ENCODE assay signal across 16 cellular contexts in genomic region chr17:28293994-28294393, GRCh38. TPM values are rescaled to one million over a fixed set of nuclear protein-coding genes. Genes with fewer than 3 reads are reported as not detected.
A peak's percentile ranks its signal among the peaks of the same experiment; 100 is the strongest.
DNase-seq lines count a peak whose midpoint lies in the region; ATAC-seq and TF ChIP-seq lines count a peak whose summit lies in the region.
"Had no signal": no experiment of that assay in that cellular context is flagged by ENCODE, and none has a peak within 500 bp of the region (broad histone marks: within the 10 kb centered on the region; RNA-seq: fewer than 3 reads in every experiment).

No MANE protein-coding gene starts in this region.

- H3K4me1 Mint-ChIP-seq in naive thymus-derived CD4-positive, alpha-beta T cell: peaks cover 0 to 4% (median 0%) of the 10 kb centered on the region in 7 donors
- H3K4me1 Mint-ChIP-seq: CD8-positive, alpha-beta memory T cell had no signal

- ATAC-seq in naive thymus-derived CD4-positive, alpha-beta T cell: peak; percentile 41
- ATAC-seq in SK-N-SH treated with all-trans-retinoic acid at 6 μM for 48 hours: no peak

- no peaks in the 10 kb centered on the region for H3K9me3 ChIP-seq in naive thymus-derived CD4-positive, alpha-beta T cell (ENCODE audit: control insufficient read depth in 2 of 3, low read length in 3 of 3)
- H3K9me3 ChIP-seq: BLaER1 treated with 17β-estradiol and CSF1 and Interleukin-3, amounts not matched to agents 10 nM and 100 nM; Peyer's patch had no signal

- H3K36me3 Mint-ChIP-seq in naive thymus-derived CD4-positive, alpha-beta T cell: no peaks in the 10 kb centered on the region
- H3K36me3 Mint-ChIP-seq: CD8-positive, alpha-beta memory T cell had no signal

- H3K4me3 Mint-ChIP-seq in naive thymus-derived CD4-positive, alpha-beta T cell: no peak overlapping the region
- H3K4me3 Mint-ChIP-seq: CD8-positive, alpha-beta memory T cell had no signal

- no peak overlapping the region for H3K27ac Mint-ChIP-seq in naive thymus-derived CD4-positive, alpha-beta T cell
- H3K27ac Mint-ChIP-seq: CD8-positive, alpha-beta memory T cell had no signal

- H3K36me3 ChIP-seq in naive thymus-derived CD4-positive, alpha-beta T cell (ENCODE audit: control insufficient read depth in 2 of 3, insufficient read depth in 3 of 3, low read length in 3 of 3): no peaks in the 10 kb centered on the region
- H3K36me3 ChIP-seq: BLaER1 treated with 17β-estradiol and CSF1 and Interleukin-3, amounts not matched to agents 10 nM and 100 nM; Peyer's patch had no signal

- no peak for TF ChIP-seq CTCF in HL-60 (IDR thresholded peaks at IDR 0.05; ENCODE audit: insufficient read depth, low read length)

- peak overlapping the region; percentile 68 for H3K27ac ChIP-seq in HL-60 (replicated peaks)
- no peak overlapping the region for H3K27ac ChIP-seq in naive thymus-derived CD4-positive, alpha-beta T cell (ENCODE audit: low read depth, low read length)
- H3K27ac ChIP-seq: BLaER1 treated with 17β-estradiol and CSF1 and Interleukin-3, amounts not matched to agents 10 nM and 100 nM; GM23248; Peyer's patch; SK-N-MC had no signal

- POLR2A ChIA-PET in naive thymus-derived CD4-positive, alpha-beta T cell (lab: Charles Lee): no interaction called here

- H3K4me3 ChIP-seq in HL-60 (replicated peaks; ENCODE audit: insufficient read depth, low read length): no peak overlapping the region
- H3K4me3 ChIP-seq in naive thymus-derived CD4-positive, alpha-beta T cell (ENCODE audit: low read length): no peak overlapping the region
- H3K4me3 ChIP-seq: BLaER1 treated with 17β-estradiol and CSF1 and Interleukin-3, amounts not matched to agents 10 nM and 100 nM; GM23248; Peyer's patch; SK-N-MC had no signal

- H3K27me3 Mint-ChIP-seq in naive thymus-derived CD4-positive, alpha-beta T cell: peaks cover 0 to 26% (median 19%) of the 10 kb centered on the region in 5 donors

- intact Hi-C loops in naive thymus-derived CD4-positive, alpha-beta T cell (cut with micrococcal nuclease): no loop called here

- DNase-seq in HL-60 (ENCODE audit: low read depth in 1 of 2, low spot score in 1 of 2): peak in 1 of 2 experiments; percentile 80
- peak; percentile 68 to 95 for DNase-seq in NOMO-1 (lab: John Stamatoyannopoulos, UW; ENCODE audit: unreplicated experiment in 2 of 2)
- peak; percentile 81 for DNase-seq in SKM-1 (lab: John Stamatoyannopoulos, UW; ENCODE audit: unreplicated experiment)
- no peak for DNase-seq in naive thymus-derived CD4-positive, alpha-beta T cell
- DNase-seq in stimulated activated CD4-positive, alpha-beta T cell treated with anti-CD3 and anti-CD28 coated beads, Interleukin-2, amount 100 ng/mL, for 24 hours: no peak
- no peak for DNase-seq in AML-193 (lab: John Stamatoyannopoulos, UW)
- DNase-seq: CD8-positive, alpha-beta memory T cell; GM23248; HCEC 1CT; NCI-H1105; NCI-H2081 treated with DMSO at 0.1 percent for 48 hours; NCI-H748 treated with DMSO at 0.1 percent for 48 hours; Peyer's patch had no signal

- CTCF ChIA-PET in naive thymus-derived CD4-positive, alpha-beta T cell (lab: Charles Lee): no interaction called here

- no peaks in the 10 kb centered on the region for H3K27me3 ChIP-seq in HL-60 (ENCODE audit: insufficient read depth, poor library complexity, severe bottlenecking)
- H3K27me3 ChIP-seq in naive thymus-derived CD4-positive, alpha-beta T cell (ENCODE audit: control insufficient read depth in 2 of 2, insufficient read depth in 2 of 2, low read length in 2 of 2): no peaks in the 10 kb centered on the region
- H3K27me3 ChIP-seq: Peyer's patch had no signal

- no peaks in the 10 kb centered on the region for H3K9me3 Mint-ChIP-seq in naive thymus-derived CD4-positive, alpha-beta T cell
- H3K9me3 Mint-ChIP-seq: CD8-positive, alpha-beta memory T cell had no signal

- H3K4me1 ChIP-seq in naive thymus-derived CD4-positive, alpha-beta T cell (ENCODE audit: control insufficient read depth in 2 of 2, insufficient read depth in 2 of 2, low read length in 2 of 2): no peaks in the 10 kb centered on the region
- H3K4me1 ChIP-seq: BLaER1 treated with 17β-estradiol and CSF1 and Interleukin-3, amounts not matched to agents 10 nM and 100 nM; Peyer's patch had no signal

TF ChIP-seq in SK-N-SH treated with all-trans-retinoic acid at 6 μM for 48 hours, 23 proteins besides CTCF, POLR2A, EP300 and RAD21:
- TF ChIP-seq CSDC2 (CRISPR knock-in tag; IDR thresholded peaks at IDR 0.05) (no peak), TOX (CRISPR knock-in tag; IDR thresholded peaks at IDR 0.05; ENCODE audit: borderline replicate concordance) (no peak), BACH2 (CRISPR knock-in tag; IDR thresholded peaks at IDR 0.05; ENCODE audit: borderline replicate concordance) (no peak), GLIS3 (CRISPR knock-in tag; IDR thresholded peaks at IDR 0.05) (no peak), PPARA (CRISPR knock-in tag; IDR thresholded peaks at IDR 0.05; ENCODE audit: borderline replicate concordance) (no peak), ZFP3 (CRISPR knock-in tag; IDR thresholded peaks at IDR 0.05) (no peak), SNAI2 (CRISPR knock-in tag; IDR thresholded peaks at IDR 0.05) (no peak)

RNA-seq across cellular contexts. Expression of gene TMEM97, which starts 25.0 kb away (rescaled TPM):
- 10 to 100 TPM in 1 of 5 experiments, 1 to 10 TPM in 4; 2.9 to 19.9 (median 4.8) TPM for total RNA-seq in naive thymus-derived CD4-positive, alpha-beta T cell
- 10 to 100 TPM in 1 of 2 donors, 1 to 10 TPM in 1; 8.3 to 10.9 TPM for polyA plus RNA-seq in naive thymus-derived CD4-positive, alpha-beta T cell

RNA-seq across cellular contexts. Expression of gene IFT20, which starts 41.3 kb away (rescaled TPM):
- 10 to 100 TPM; 24.7 to 56.2 (median 37.0) TPM for total RNA-seq in naive thymus-derived CD4-positive, alpha-beta T cell
- polyA plus RNA-seq in naive thymus-derived CD4-positive, alpha-beta T cell: 10 to 100 TPM; 44.5 to 44.9 TPM

RNA-seq across cellular contexts. Expression of gene TNFAIP1, which starts 41.6 kb away (rescaled TPM):
- 10 to 100 TPM in 4 of 5 experiments, 1 to 10 TPM in 1; 8.0 to 26.9 (median 25.9) TPM for total RNA-seq in naive thymus-derived CD4-positive, alpha-beta T cell
- 10 to 100 TPM; 10.3 to 19.0 TPM for polyA plus RNA-seq in naive thymus-derived CD4-positive, alpha-beta T cell

Comparison
In these comparisons a context has a peak if more than half of its experiments do, and no peak if none do; other contexts are left out.
1. DNase-seq: peak in NOMO-1 (2 of 2) and SKM-1 (single experiment); none in naive thymus-derived CD4-positive, alpha-beta T cell (0 of 9), stimulated activated CD4-positive, alpha-beta T cell treated with anti-CD3 and anti-CD28 coated beads, Interleukin-2, amount 100 ng/mL, for 24 hours (0 of 2) and AML-193 (0 of 2).